ENCODE assay signal across 14 cellular contexts in genomic region chr2:53127061-53127650, GRCh38.
DNase-seq lines count a peak whose midpoint lies in the region; FAIRE-seq and TF ChIP-seq lines count a peak whose summit lies in the region.
"Had no signal": no experiment of that assay in that cellular context is flagged by ENCODE, and none has a peak within 500 bp of the region (broad histone marks: within the 10 kb centered on the region; RNA-seq: fewer than 3 reads in every experiment).

No MANE protein-coding gene starts in this region.

- H3K27ac ChIP-seq in Peyer's patch (no peak overlapping the region), keratinocyte (ENCODE audit: control insufficient read depth, insufficient read depth, low read length) (no peak overlapping the region), small intestine (ENCODE audit: low read depth in 1 of 2, low read length in 1 of 2) (no peak overlapping the region)

- H3K4me2 ChIP-seq in keratinocyte (ENCODE audit: control insufficient read depth, extremely low read depth, insufficient read depth, low read depth, low read length): no peak overlapping the region

- H3K79me2 ChIP-seq in keratinocyte (ENCODE audit: control insufficient read depth, insufficient read depth, low read length): no peaks in the 10 kb centered on the region

- TF ChIP-seq POLR2A in Peyer's patch (IDR thresholded peaks at IDR 0.05): no peak

- no peaks in the 10 kb centered on the region for H3K27me3 ChIP-seq in Peyer's patch
- H3K27me3 ChIP-seq in keratinocyte (ENCODE audit: control insufficient read depth, extremely low read depth, insufficient read depth, low read length): no peaks in the 10 kb centered on the region
- no peaks in the 10 kb centered on the region for H3K27me3 ChIP-seq in small intestine (ENCODE audit: control insufficient read depth in 2 of 2, insufficient read depth in 2 of 2, low read length in 2 of 2)

- FAIRE-seq in keratinocyte (lab: Jason Lieb, UNC): peak; percentile 20
- FAIRE-seq in small intestine (lab: Jason Lieb, UNC): no peak

- no peaks in the 10 kb centered on the region for H3K9me1 ChIP-seq in keratinocyte (ENCODE audit: control insufficient read depth, extremely low read depth, insufficient read depth, low read length)

- H3K36me3 ChIP-seq in Peyer's patch (no peaks in the 10 kb centered on the region), keratinocyte (ENCODE audit: control insufficient read depth in 2 of 2, extremely low read depth in 1 of 2, insufficient read depth in 2 of 2, low read length in 2 of 2) (no peaks in the 10 kb centered on the region), small intestine (ENCODE audit: control insufficient read depth in 2 of 2, insufficient read depth in 2 of 2, low read length in 2 of 2) (no peaks in the 10 kb centered on the region)

- no peak overlapping the region for H2AFZ ChIP-seq in keratinocyte (ENCODE audit: control insufficient read depth, low read length)

- H3K4me3 ChIP-seq in Peyer's patch (no peak overlapping the region), keratinocyte (ENCODE audit: control insufficient read depth in 2 of 3, extremely low read depth in 1 of 3, insufficient read depth in 2 of 3, low read depth in 1 of 3, low read length in 3 of 3) (no peak overlapping the region), small intestine (ENCODE audit: low read depth in 1 of 2, low read length in 2 of 2) (no peak overlapping the region)

- H3K9me3 ChIP-seq in Peyer's patch: no peaks in the 10 kb centered on the region
- H3K9me3 ChIP-seq in keratinocyte (ENCODE audit: control insufficient read depth, low read depth, low read length): no peaks in the 10 kb centered on the region
- no peaks in the 10 kb centered on the region for H3K9me3 ChIP-seq in small intestine (ENCODE audit: control insufficient read depth, low read depth)

- H3K4me1 ChIP-seq in Peyer's patch (peaks cover 0 to 3% (median 0%) of the 10 kb centered on the region in 4 donors), keratinocyte (ENCODE audit: control insufficient read depth, extremely low read depth, insufficient read depth, low read length) (peaks cover 28% of the 10 kb centered on the region), small intestine (ENCODE audit: control insufficient read depth in 2 of 2, insufficient read depth in 1 of 2, low read depth in 1 of 2, low read length in 1 of 2) (no peaks in the 10 kb centered on the region)

- no peak overlapping the region for H3K9ac ChIP-seq in keratinocyte (ENCODE audit: control insufficient read depth, extremely low read depth, insufficient read depth, low read length)

- H4K20me1 ChIP-seq in keratinocyte (ENCODE audit: control insufficient read depth, extremely low read depth, insufficient read depth, low read length): no peaks in the 10 kb centered on the region

- WGBS in small intestine, 3 donors: 14 to 58% (median 32%) methylated on average over 5 of the region's 5 CpGs

- TF ChIP-seq CTCF in Peyer's patch (IDR thresholded peaks at IDR 0.05) (no peak), keratinocyte (optimal IDR thresholded peaks at IDR 0.05 in 1 of 3, IDR thresholded peaks at IDR 0.05 in 1 of 3, conservative IDR thresholded peaks at IDR 0.05 in 1 of 3; ENCODE audit: extremely low read depth in 1 of 3, insufficient read depth in 2 of 3, low read length in 3 of 3) (no peak)

- DNase-seq in HT-29 (ENCODE audit: low spot score) (peak; percentile 51), Peyer's patch (peak in 2 of 3 donors; percentile 53), keratinocyte (ENCODE audit: low read depth, low spot score) (no peak), small intestine (peak; percentile 73), NCI-H1417 (lab: John Stamatoyannopoulos, UW) (no peak), NCI-H524 treated with DMSO at 0.1 percent for 48 hours (lab: John Stamatoyannopoulos, UW) (no peak), NAMALWA (ENCODE audit: low spot score) (no peak)
- DNase-seq: CD4-positive, CD25-positive, alpha-beta regulatory T cell; H9; Karpas-422; NCI-H1436 treated with DMSO at 0.1 percent for 48 hours; NCI-H2081; NCI-H774; RPMI8226 had no signal

- dilution Hi-C loops in keratinocyte (cut with MboI; ENCODE audit: extremely low pct_ligation_motif_present, low sequenced_read_pairs): no loop called here

Comparison
In these comparisons a context has a peak if more than half of its experiments do, and no peak if none do; other contexts are left out.
1. DNase-seq: peak in HT-29 (single experiment), Peyer's patch (2 of 3) and small intestine (single experiment); none in keratinocyte (single experiment), NCI-H1417 (0 of 3), NCI-H524 treated with DMSO at 0.1 percent for 48 hours (single experiment) and NAMALWA (single experiment).